ENCODE assay signal across 25 cellular contexts in genomic region chr2:100894531-100895156, GRCh38.
DNase-seq lines count a peak whose midpoint lies in the region; TF ChIP-seq lines count a peak whose summit lies in the region.
"Had no signal": no experiment of that assay in that cellular context is flagged by ENCODE, and none has a peak within 500 bp of the region (broad histone marks: within the 10 kb centered on the region; RNA-seq: fewer than 3 reads in every experiment).

No MANE protein-coding gene starts in this region.

- peak overlapping the region; percentile 43 for H3K4me2 ChIP-seq in OCI-LY3 (ENCODE audit: low read length)

- H4K20me1 ChIP-seq in OCI-LY3 (ENCODE audit: insufficient read depth, low read length) = no peaks in the 10 kb centered on the region

- H3K27ac ChIP-seq in OCI-LY3 (ENCODE audit: low read length) (no peak overlapping the region), caudate nucleus (ENCODE audit: low read depth, low read length) (peak overlapping the region; percentile 23)
- H3K27ac ChIP-seq: epithelial cell of prostate, parathyroid adenoma, uterus had no signal

- H3K4me3 ChIP-seq in OCI-LY3 (ENCODE audit: low read length) = no peak overlapping the region
- H3K4me3 ChIP-seq: body of pancreas, mucosa of descending colon, uterus had no signal

- peak overlapping the region; percentile 90 for H2AFZ ChIP-seq in OCI-LY3 (ENCODE audit: low read depth, low read length)
- H2AFZ ChIP-seq: parathyroid adenoma had no signal

- intact Hi-C loops in Calu3 (cut with micrococcal nuclease; ENCODE audit: unreplicated experiment) = no loop called here

- H3K36me3 Mint-ChIP-seq in Calu3 (ENCODE audit: insufficient read depth, unreplicated experiment) = peaks cover 38% of the 10 kb centered on the region

- H3K4me1 ChIP-seq in OCI-LY3 (ENCODE audit: low read length) = peaks cover 10% of the 10 kb centered on the region
- H3K4me1 ChIP-seq: parathyroid adenoma, uterus had no signal

- peak overlapping the region; percentile 87 for H3K27ac Mint-ChIP-seq in Calu3 (ENCODE audit: unreplicated experiment)
- H3K27ac Mint-ChIP-seq: CD4-positive, alpha-beta T cell; nephron had no signal

- H3K9ac ChIP-seq in OCI-LY3 (ENCODE audit: low read length) = no peak overlapping the region
- H3K9ac ChIP-seq: parathyroid adenoma had no signal

- H3K4me1 Mint-ChIP-seq in Calu3 (ENCODE audit: low read depth, unreplicated experiment) = peaks cover 57% of the 10 kb centered on the region

- CTCF ChIA-PET in Calu3 (lab: Charles Lee) = interaction anchor here (1.0 to 1.1 kb wide), 2 partner anchors 8 to 73 kb away, joined by 3 to 5 read pairs; no protein-coding TSS in a partner anchor

- H3K27me3 ChIP-seq in OCI-LY3 (ENCODE audit: low read depth, low read length) = no peaks in the 10 kb centered on the region
- H3K27me3 ChIP-seq: body of pancreas, uterus had no signal

- no peaks in the 10 kb centered on the region for H3K36me3 ChIP-seq in OCI-LY3 (replicated peaks; ENCODE audit: low read depth, low read length)
- H3K36me3 ChIP-seq: uterus had no signal

- BruUV-seq in Calu3 (replicated peaks; lab: Mats Ljungman, UMichigan) = no TSS peak

- TF ChIP-seq CTCF in Calu3 (IDR thresholded peaks at IDR 0.05; ENCODE audit: unreplicated experiment) = no peak
- no peak for TF ChIP-seq CTCF in OCI-LY3 (IDR thresholded peaks at IDR 0.05; ENCODE audit: low read depth, low read length)

- H3K27me3 Mint-ChIP-seq in Calu3 (ENCODE audit: unreplicated experiment) = no peaks in the 10 kb centered on the region
- H3K27me3 Mint-ChIP-seq: activated T-cell treated with anti-CD3 and anti-CD28 coated beads, Interleukin-2, amount 50 U/mL, for 24 hours; CD4-positive, alpha-beta T cell had no signal

- no peak overlapping the region for H3K4me3 Mint-ChIP-seq in Calu3 (ENCODE audit: low read depth, unreplicated experiment)
- H3K4me3 Mint-ChIP-seq: activated T-cell treated with anti-CD3 and anti-CD28 coated beads, Interleukin-2, amount 50 U/mL, for 24 hours; CD4-positive, alpha-beta T cell; nephron had no signal

- no peaks in the 10 kb centered on the region for H3K9me3 Mint-ChIP-seq in Calu3 (ENCODE audit: low read depth, unreplicated experiment)
- H3K9me3 Mint-ChIP-seq: activated T-cell treated with anti-CD3 and anti-CD28 coated beads, Interleukin-2, amount 50 U/mL, for 24 hours; CD4-positive, alpha-beta T cell had no signal

- DNase-seq in Calu3 (no peak), caudate nucleus (lab: John Stamatoyannopoulos, UW) (no peak), renal cortical epithelial cell (ENCODE audit: low read depth) (peak; percentile 71), GM03348 (ENCODE audit: low spot score) (no peak), NCI-H1436 treated with DMSO at 0.1 percent for 48 hours (lab: John Stamatoyannopoulos, UW) (no peak)
- DNase-seq in activated CD4-positive, alpha-beta T cell treated with anti-CD3 and anti-CD28 coated beads for 48 hours = no peak
- DNase-seq: activated CD4-positive, alpha-beta T cell treated with anti-CD3 and anti-CD28 coated beads for 4 hours; activated CD8-positive, alpha-beta memory T cell treated with anti-CD3 and anti-CD28 coated beads for 24 hours; activated gamma-delta T cell treated with Interleukin-2 at 50 U/mL for 16 hours; activated T-cell treated with anti-CD3 and anti-CD28 coated beads, Interleukin-2, amount 50 U/mL, for 24 hours; CD4-positive, alpha-beta T cell; glutamatergic neuron; H7; kidney; NCI-H1092; NCI-H187; stimulated activated CD4-positive, alpha-beta T cell treated with anti-CD3 and anti-CD28 coated beads, Interleukin-4, amount 100 ng/mL, for 4 hours; stimulated activated naive CD4-positive, alpha-beta T cell; uterus had no signal

- no peaks in the 10 kb centered on the region for H3K79me2 ChIP-seq in OCI-LY3 (ENCODE audit: low read length)
- H3K79me2 ChIP-seq: parathyroid adenoma had no signal

- no peaks in the 10 kb centered on the region for H3K9me3 ChIP-seq in OCI-LY3 (ENCODE audit: insufficient read depth, low read length)
- H3K9me3 ChIP-seq: body of pancreas, mucosa of descending colon, uterus had no signal
